In genomic region chr17:28370035-28370743, GRCh38 we compare ENCODE assay signal across 8 cellular contexts. TPM values are rescaled to one million over a fixed set of nuclear protein-coding genes. Genes with fewer than 3 reads are reported as not detected.
DNase-seq lines count a peak whose midpoint lies in the region; ATAC-seq, FAIRE-seq and TF ChIP-seq lines count a peak whose summit lies in the region.

Gene VTN, minus strand, starts transcription at chr17:28370307. Its CDS starts 104 bp downstream, at chr17:28370203.

- H3K27ac ChIP-seq in kidney (ENCODE audit: low read depth in 2 of 2, low read length in 2 of 2), result peak within 1 kb of the TSS in 1 of 2 donors; percentile 28
- peak within 1 kb of the TSS; percentile 33 for H3K27ac ChIP-seq in temporal lobe (ENCODE audit: low read depth, low read length)

- DNase-seq in Calu3 (peak; percentile 22), NB4 (ENCODE audit: low read depth) (peak; percentile 45), astrocyte of the cerebellum (ENCODE audit: low read depth) (no peak), kidney (peak; percentile 92), NCI-H1092 (lab: John Stamatoyannopoulos, UW) (no peak)

- BruUV-seq in Calu3 (replicated peaks; lab: Mats Ljungman, UMichigan), result no TSS peak

- peaks cover 12% of the 10 kb centered on the region for H3K27me3 Mint-ChIP-seq in Calu3 (ENCODE audit: unreplicated experiment)

- H3K36me3 ChIP-seq in kidney (ENCODE audit: control insufficient read depth in 1 of 2, insufficient read depth in 2 of 2, low read length in 2 of 2), result no peaks in the 10 kb centered on the region

- no peak for ATAC-seq in GM19463 (IDR thresholded peaks at IDR 0.05; ENCODE audit: unreplicated experiment)
- no peak for ATAC-seq in HG02885 (IDR thresholded peaks at IDR 0.05; ENCODE audit: poor library complexity, unreplicated experiment)

- in situ Hi-C loops in astrocyte of the cerebellum (cut with HindIII; ENCODE audit: low sequenced_read_pairs), result no loop called here

- H3K9ac ChIP-seq in kidney (ENCODE audit: low read length in 2 of 2), result no peak within 1 kb of the TSS

- peak within 1 kb of the TSS; percentile 65 for H3K4me3 Mint-ChIP-seq in Calu3 (ENCODE audit: low read depth, unreplicated experiment)

- no peak within 1 kb of the TSS for H3K4me3 ChIP-seq in NB4 (ENCODE audit: low read depth, low read length)
- H3K4me3 ChIP-seq in astrocyte of the cerebellum (ENCODE audit: low read depth, low read length), result peak within 1 kb of the TSS; percentile 66
- H3K4me3 ChIP-seq in kidney (ENCODE audit: low read length in 2 of 2), result no peak within 1 kb of the TSS

- peaks cover 14% of the 10 kb centered on the region for H3K4me1 Mint-ChIP-seq in Calu3 (ENCODE audit: low read depth, unreplicated experiment)

- TF ChIP-seq POLR2A in NB4 (IDR thresholded peaks at IDR 0.05; ENCODE audit: extremely low read depth, insufficient read length), result no peak

- FAIRE-seq in kidney (lab: Jason Lieb, UNC), result no peak

- H3K27ac Mint-ChIP-seq in Calu3 (ENCODE audit: unreplicated experiment), result peak within 1 kb of the TSS; percentile 61

- TF ChIP-seq CTCF in Calu3 (IDR thresholded peaks at IDR 0.05; ENCODE audit: unreplicated experiment), result no peak
- TF ChIP-seq CTCF in NB4 (IDR thresholded peaks at IDR 0.05; ENCODE audit: low read depth, low read length), result peak; percentile 5
- TF ChIP-seq CTCF in astrocyte of the cerebellum (IDR thresholded peaks at IDR 0.05; ENCODE audit: low read depth, low read length, missing control alignments), result no peak
- no peak for TF ChIP-seq CTCF in kidney (IDR thresholded peaks at IDR 0.05; ENCODE audit: borderline replicate concordance, extremely low read depth, insufficient read depth)

- H3K9me3 Mint-ChIP-seq in Calu3 (ENCODE audit: low read depth, unreplicated experiment), result no peaks in the 10 kb centered on the region

- CTCF ChIA-PET in Calu3 (lab: Charles Lee), result interaction anchor here (0.6 kb wide), 2 partner anchors 58 to 163 kb away, joined by 3 read pairs; no protein-coding TSS in a partner anchor

- peaks cover 3 to 17% of the 10 kb centered on the region in 2 donors for H3K4me1 ChIP-seq in kidney (ENCODE audit: control insufficient read depth in 1 of 2, insufficient read depth in 1 of 2, low read depth in 1 of 2, low read length in 2 of 2)

- H3K9me3 ChIP-seq in kidney (ENCODE audit: control insufficient read depth in 1 of 2, low read length in 2 of 2), result no peaks in the 10 kb centered on the region

- intact Hi-C loops in Calu3 (cut with micrococcal nuclease; ENCODE audit: unreplicated experiment) (loop anchor here (5.0 kb wide), 1 partner anchor 47 kb away; no protein-coding TSS in a partner anchor), kidney (cut with DNase I) (no loop called here)

- peaks cover 14% of the 10 kb centered on the region for H3K36me3 Mint-ChIP-seq in Calu3 (ENCODE audit: insufficient read depth, unreplicated experiment)

RNA-seq across cellular contexts. Expression of gene VTN, which starts in this region (rescaled TPM):
- total RNA-seq in Calu3 (2022), result 0.22 TPM in 1 of 2 replicates, not detected in the other
- 0.98 TPM for total RNA-seq in kidney
- 3.5 TPM for polyA plus RNA-seq in kidney (ENCODE audit: insufficient read depth, low read depth, low replicate concordance)
- 0.25 TPM for total RNA-seq in temporal lobe

Comparison
In these comparisons a context has a peak if more than half of its experiments do, and no peak if none do; other contexts are left out.
1. Peak in DNase-seq in Calu3; RNA of the gene not detected or under 1 TPM.
2. DNase-seq: peak in NB4 (single experiment) and kidney (single experiment); none in astrocyte of the cerebellum (single experiment) and NCI-H1092 (single experiment).